Comparison of ENCODE assay signal across 8 cellular contexts in the genomic region with DNA sequence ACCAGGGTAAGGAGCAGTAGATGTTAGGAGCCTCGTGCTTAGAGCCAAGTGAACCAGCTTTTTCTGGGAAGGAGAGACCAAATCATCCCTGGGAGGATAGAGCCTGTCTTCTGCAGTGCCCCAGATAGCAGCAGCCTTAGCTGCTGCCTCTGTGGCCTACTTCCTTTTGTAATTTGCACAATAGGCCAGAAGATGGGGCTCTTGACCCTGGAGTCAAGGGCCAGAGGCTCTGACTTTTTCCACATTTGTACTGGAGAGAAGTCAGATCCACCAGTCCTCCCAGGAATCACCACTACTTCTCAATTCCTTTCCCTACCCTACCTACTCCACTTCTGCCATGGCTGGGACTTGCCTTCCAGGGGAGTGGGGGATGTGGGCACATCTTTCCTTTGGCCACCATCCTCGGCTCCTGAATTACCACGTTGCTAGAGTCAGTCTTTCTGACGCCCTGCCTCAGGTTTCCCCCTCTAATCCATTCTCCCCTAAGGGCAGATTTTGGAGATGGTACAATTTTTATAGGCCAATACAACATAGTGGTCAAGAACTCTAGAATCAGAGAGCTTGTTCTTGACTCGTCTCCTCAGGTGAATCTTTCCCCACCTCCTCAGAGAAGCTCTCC. TPM values are rescaled to one million over a fixed set of nuclear protein-coding genes. Genes with fewer than 3 reads are reported as not detected.
DNase-seq lines count a peak whose midpoint lies in the region; TF ChIP-seq lines count a peak whose summit lies in the region.

No MANE protein-coding gene starts in this region.

- H3K36me3 ChIP-seq in SK-N-SH (replicated peaks in 1 of 2; ENCODE audit: control insufficient read depth in 1 of 2, insufficient read depth in 2 of 2, low read length in 1 of 2), result no peaks in the 10 kb centered on the region

- TF ChIP-seq RAD21 in SK-N-SH (IDR thresholded peaks at IDR 0.05; ENCODE audit: low read length), result peak; percentile 99

- no peaks in the 10 kb centered on the region for H3F3A ChIP-seq in SK-N-SH (replicated peaks; ENCODE audit: insufficient read depth)

- peaks cover 4 to 29% of the 10 kb centered on the region in 2 experiments; a peak in 2 of 4 replicates for H3K4me1 ChIP-seq in SK-N-SH (ENCODE audit: control insufficient read depth in 1 of 2, insufficient read depth in 2 of 2, low read depth in 1 of 2, low read length in 1 of 2)

- no peak overlapping the region for H3K4me2 ChIP-seq in SK-N-SH

- CTCF ChIA-PET in SK-N-SH (lab: Yijun Ruan, JAX), result interaction anchor here (0.5 to 16.5 kb wide), 59 partner anchors 8 to 561 kb away, joined by 3 to 418 read pairs (median 4); a partner anchor contains a TSS

- peak; percentile 8 for DNase-seq in activated gamma-delta T cell treated with Interleukin-2 at 50 U/mL for 16 hours
- DNase-seq in activated gamma-delta T cell (lab: John Stamatoyannopoulos, UW), result no peak
- peak; percentile 12 for DNase-seq in NCI-H1105 (lab: John Stamatoyannopoulos, UW)
- DNase-seq in SK-N-SH, result peak; percentile 68
- peak; percentile 15 for DNase-seq in brain pericyte (ENCODE audit: low read depth, low spot score)
- DNase-seq in islet precursor cell, result peak; percentile 93
- DNase-seq in stimulated activated CD8-positive, alpha-beta memory T cell treated with anti-CD3 and anti-CD28 coated beads, Interleukin-15, amount 100 ng/mL, for 48 hours (ENCODE audit: low read depth in 2 of 2), result peak; percentile 9 to 10
- DNase-seq in GOT3 (lab: John Stamatoyannopoulos, UW), result no peak

- H3K79me2 ChIP-seq in SK-N-SH (ENCODE audit: insufficient read depth), result peaks cover 6% of the 10 kb centered on the region; the same call in 1 of the 2 replicates

- no peaks in the 10 kb centered on the region for H3K27me3 ChIP-seq in SK-N-SH (ENCODE audit: insufficient read depth)

- no peaks in the 10 kb centered on the region for H4K20me1 ChIP-seq in SK-N-SH (ENCODE audit: insufficient read depth)

- no peak overlapping the region; a peak in 1 of 4 replicates for H3K4me3 ChIP-seq in SK-N-SH (ENCODE audit: low read depth in 2 of 2, low read length in 1 of 2)

- H3K9ac ChIP-seq in SK-N-SH, result no peak overlapping the region

- WGBS in SK-N-SH (ENCODE audit: low lambda C conversion rate), result 73% methylated on average over 5 of the region's 5 CpGs

- H2AFZ ChIP-seq in SK-N-SH (ENCODE audit: low read depth), result no peak overlapping the region

- POLR2A ChIA-PET in SK-N-SH (lab: Yijun Ruan, JAX), result interaction anchor here (1.1 kb wide), 1 partner anchor 9 kb away, joined by 3 read pairs; no protein-coding TSS in a partner anchor

- H3K9me3 ChIP-seq in SK-N-SH, result no peaks in the 10 kb centered on the region

- TF ChIP-seq CTCF in SK-N-SH (IDR thresholded peaks at IDR 0.05), result peak; percentile 72

- no peaks in the 10 kb centered on the region for H3K9me2 ChIP-seq in SK-N-SH

- 0 out of 4 replicates have a peak, but pooled peaks of 1 of the 2 experiments have one; percentile 14 for TF ChIP-seq EP300 in SK-N-SH (IDR thresholded peaks at IDR 0.05; ENCODE audit: borderline replicate concordance in 1 of 2, low read depth in 1 of 2, low read length in 1 of 2)

- H3K27ac ChIP-seq in SK-N-SH (ENCODE audit: low read depth in 2 of 2, low read length in 1 of 2), result peak overlapping the region in 1 of 2 experiments; percentile 16; a peak in 1 of 4 replicates

TF ChIP-seq in SK-N-SH, 30 proteins besides CTCF, POLR2A, EP300 and RAD21:
- TF ChIP-seq RFX5 (IDR thresholded peaks at IDR 0.05; ENCODE audit: low read length) (peak; percentile 52; the same call in 1 of the 2 replicates), RXRA (IDR thresholded peaks at IDR 0.05; ENCODE audit: borderline replicate concordance, low read depth) (no peak), MEF2A (IDR thresholded peaks at IDR 0.05; ENCODE audit: borderline replicate concordance, low read depth) (no peak), FOSL2 (IDR thresholded peaks at IDR 0.05; ENCODE audit: borderline replicate concordance, low read depth) (no peak), SMC3 (IDR thresholded peaks at IDR 0.05; ENCODE audit: low read depth, low read length) (peak; percentile 95), CHD2 (IDR thresholded peaks at IDR 0.05; ENCODE audit: low read length, partially characterized antibody) (no peak), RCOR1 (IDR thresholded peaks at IDR 0.05; ENCODE audit: low read length) (0 out of 2 replicates have a peak, but pooled peaks have one; percentile 41), EZH2phosphoT487 (IDR thresholded peaks at IDR 0.05; ENCODE audit: borderline replicate concordance, low read depth) (no peak)

RNA-seq across cellular contexts. Expression of a gene that starts 3.3 kb away (rescaled TPM):
- polyA plus RNA-seq in SK-N-SH (2012; rRNA removed), result 3.6 and 5.2 TPM in 2 replicates
- polyA plus RNA-seq in SK-N-SH (2012; cell fraction: cytosol; rRNA removed), result 3.9 TPM in 2 replicates
- 4.2 and 4.9 TPM in 2 replicates for polyA plus RNA-seq in SK-N-SH (2012; cell fraction: nucleus; rRNA removed)

RNA-seq across cellular contexts. Expression of a gene that starts 30.2 kb away (rescaled TPM):
- polyA plus RNA-seq in SK-N-SH (2012; rRNA removed), result 0.47 and 0.74 TPM in 2 replicates
- polyA plus RNA-seq in SK-N-SH (2012; cell fraction: cytosol; rRNA removed), result 0.39 and 0.72 TPM in 2 replicates
- polyA plus RNA-seq in SK-N-SH (2012; cell fraction: nucleus; rRNA removed), result 0.19 and 0.51 TPM in 2 replicates

Comparison
In these comparisons a context has a peak if more than half of its experiments do, and no peak if none do; other contexts are left out.
1. DNase-seq: peak in activated gamma-delta T cell treated with Interleukin-2 at 50 U/mL for 16 hours (single experiment), NCI-H1105 (single experiment), SK-N-SH (single experiment), brain pericyte (single experiment), islet precursor cell (single experiment) and stimulated activated CD8-positive, alpha-beta memory T cell treated with anti-CD3 and anti-CD28 coated beads, Interleukin-15, amount 100 ng/mL, for 48 hours (2 of 2); none in activated gamma-delta T cell (single experiment) and GOT3 (single experiment).